ENCODE assay signal across 8 cellular contexts in the genomic region with DNA sequence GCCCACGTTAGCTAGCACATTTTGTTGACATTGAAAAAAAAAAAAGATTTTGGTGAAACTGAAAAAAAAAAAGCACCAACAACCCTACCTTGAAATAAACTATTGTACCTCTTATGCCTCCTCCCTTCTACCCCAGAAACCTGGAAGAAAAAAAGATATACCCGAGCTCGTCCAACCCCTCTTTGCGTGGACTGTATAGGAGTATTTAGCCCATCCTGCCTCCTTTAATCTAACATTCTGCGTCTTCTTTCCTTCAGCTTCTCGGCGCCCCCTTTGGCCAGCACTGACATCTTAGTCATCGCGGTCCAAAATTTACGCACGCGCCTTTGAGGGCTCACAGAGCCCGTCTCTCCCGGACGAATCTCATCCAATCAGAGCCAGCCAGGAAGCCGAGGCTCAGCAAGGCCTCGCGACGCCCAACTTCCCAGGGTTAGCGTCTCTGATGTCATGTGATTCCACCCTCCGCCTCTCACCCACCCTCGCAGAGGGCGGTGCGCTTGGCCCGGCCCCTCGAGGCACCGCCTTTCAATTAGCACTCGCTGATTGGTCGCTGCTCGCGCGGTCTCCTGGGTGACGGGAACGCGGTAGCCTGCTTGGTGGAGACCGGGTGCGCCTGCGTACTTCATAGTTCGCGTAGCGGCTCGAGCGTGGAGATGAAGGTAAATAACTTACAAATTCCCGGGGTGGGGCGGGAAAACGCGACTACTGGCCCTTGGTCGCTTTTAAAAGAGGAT. TPM values are rescaled to one million over a fixed set of nuclear protein-coding genes. Genes with fewer than 3 reads are reported as not detected.
DNase-seq lines count a peak whose midpoint lies in the region; ATAC-seq and TF ChIP-seq lines count a peak whose summit lies in the region.

A gene (plus strand): TSS at position 625 of the 734 bp plus-strand sequence. CDS start 29 bp downstream, at position 654.

- 0% methylated on average over 48 of the region's 48 CpGs for WGBS in ovary, 3 donors

- no peaks in the 10 kb centered on the region for H3K36me3 ChIP-seq in ovary
- peaks cover 0 to 8% (median 2%) of the 10 kb centered on the region in 3 donors for H3K36me3 ChIP-seq in tibial artery

- peak; percentile 98 for ATAC-seq in HG02623 (IDR thresholded peaks at IDR 0.05; ENCODE audit: unreplicated experiment)
- ATAC-seq in Right ventricle myocardium inferior = peak; percentile 100

- H3K27ac ChIP-seq in ovary (peak within 1 kb of the TSS in 1 of 2 donors; percentile 59), tibial artery (peak within 1 kb of the TSS; percentile 74 to 84)

- TF ChIP-seq CTCF in GM12864 (IDR thresholded peaks at IDR 0.05; ENCODE audit: low read depth, low read length, missing control alignments) (peak; percentile 50), ovary (IDR thresholded peaks at IDR 0.05) (peak; percentile 17 to 58 (median 53)), tibial artery (IDR thresholded peaks at IDR 0.05) (peak; percentile 31 to 48)

- TF ChIP-seq EP300 in ovary (IDR thresholded peaks at IDR 0.05) = no peak

- peak within 1 kb of the TSS; percentile 75 for H3K4me3 ChIP-seq in GM12864 (ENCODE audit: low read depth, low read length)
- peak within 1 kb of the TSS; percentile 73 for H3K4me3 ChIP-seq in ovary
- peak within 1 kb of the TSS; percentile 71 to 81 for H3K4me3 ChIP-seq in tibial artery

- DNase-seq in GM12864 (ENCODE audit: low read depth) = peak; percentile 98
- DNase-seq in NCI-H1105 (lab: John Stamatoyannopoulos, UW) = peak; percentile 92
- peak; percentile 99 for DNase-seq in SKM-1 treated with dmso at 0.1 percent for 144 hours (lab: John Stamatoyannopoulos, UW; ENCODE audit: unreplicated experiment)
- peak; percentile 97 for DNase-seq in activated naive CD8-positive, alpha-beta T cell treated with anti-CD3 and anti-CD28 coated beads, Interleukin-2, amount 50 U/mL, for 16 hours (ENCODE audit: low read depth, low spot score)
- DNase-seq in Right ventricle myocardium inferior (ENCODE audit: missing footprints) = peak; percentile 100
- peak; percentile 98 to 99 (median 98) for DNase-seq in ovary
- peak; percentile 99 for DNase-seq in tibial artery

- H3K4me1 ChIP-seq in ovary (ENCODE audit: insufficient read depth) (peaks cover 2% of the 10 kb centered on the region), tibial artery (peaks cover 0 to 19% (median 12%) of the 10 kb centered on the region in 4 donors)

- peak; percentile 35 for TF ChIP-seq POLR2A in ovary (IDR thresholded peaks at IDR 0.05)

- intact Hi-C loops in Right ventricle myocardium inferior (cut with DNase I) (loop anchor here (2.0 to 5.0 kb wide), 2 partner anchors 185 to 795 kb away; a partner anchor contains a TSS), ovary (cut with DNase I) (loop anchor here in 1 of 4 donors (5.0 to 10.0 kb wide), 2 partner anchors 137 to 185 kb away; a partner anchor contains a TSS), tibial artery (cut with DNase I; ENCODE audit: low total_unique reads) (loop anchor here (2.0 kb wide), 1 partner anchor 137 kb away; no protein-coding TSS in a partner anchor)

- H3K27me3 ChIP-seq in ovary (no peaks in the 10 kb centered on the region), tibial artery (no peaks in the 10 kb centered on the region)

- H3K9me3 ChIP-seq in ovary (no peaks in the 10 kb centered on the region), tibial artery (no peaks in the 10 kb centered on the region)

RNA-seq across cellular contexts. Expression of the gene that starts here (rescaled TPM):
- total RNA-seq in Right ventricle myocardium inferior (6.5 TPM), ovary (10 to 100 TPM; 35.4 to 71.0 (median 64.1) TPM)
- 10 to 100 TPM; 42.2 to 44.1 TPM for polyA plus RNA-seq in ovary
